Comparison of ENCODE assay signal across 4 cellular contexts in genomic region chr10:37839243-37839642, GRCh38.
TF ChIP-seq lines count a peak whose summit lies in the region.

No MANE protein-coding gene starts in this region.

TF ChIP-seq in HepG2, 621 proteins besides CTCF, POLR2A, EP300 and RAD21 (continues in another document):
- TF ChIP-seq NAIF1 (CRISPR knock-in tag; IDR thresholded peaks at IDR 0.05; ENCODE audit: borderline replicate concordance): no peak
- TF ChIP-seq ZNF513 (CRISPR knock-in tag; conservative IDR thresholded peaks at IDR 0.05): no peak

TF ChIP-seq in A549, 52 proteins besides CTCF, POLR2A, EP300 and RAD21:
- TF ChIP-seq POLR2AphosphoS2 (conservative IDR thresholded peaks at IDR 0.05; ENCODE audit: low read length) (no peak), MAFK (IDR thresholded peaks at IDR 0.05; ENCODE audit: partially characterized antibody) (peak; percentile 89), PHF8 (IDR thresholded peaks at IDR 0.05; ENCODE audit: borderline replicate concordance, low read depth) (no peak), ESRRA (IDR thresholded peaks at IDR 0.05; ENCODE audit: borderline replicate concordance, low read length) (no peak), NPAS2 (CRISPR knock-in tag; IDR thresholded peaks at IDR 0.05; ENCODE audit: borderline replicate concordance) (no peak), NFE2L2 (conservative IDR thresholded peaks at IDR 0.05; ENCODE audit: low read length) (peak; percentile 93)
TF ChIP-seq in A549: peak in this region for 2.

TF ChIP-seq in IMR-90, 13 proteins besides CTCF, POLR2A, EP300 and RAD21:
- TF ChIP-seq NFE2L2 (IDR thresholded peaks at IDR 0.05; ENCODE audit: low read depth, low read length) (peak; percentile 94), RFX5 (IDR thresholded peaks at IDR 0.05; ENCODE audit: low read depth, low read length) (no peak), MAFK (IDR thresholded peaks at IDR 0.05; ENCODE audit: low read depth, low read length) (peak; percentile 50; the same call in 1 of the 2 replicates)

TF ChIP-seq in K562, 482 proteins besides CTCF, POLR2A, EP300 and RAD21:
- TF ChIP-seq ZNF316 (IDR thresholded peaks at IDR 0.05) (peak; percentile 73), NFE2L1 (tag; IDR thresholded peaks at IDR 0.05; ENCODE audit: borderline replicate concordance, low read depth) (peak; percentile 49; the same call in 1 of the 2 replicates), XRCC4 (IDR thresholded peaks at IDR 0.05; ENCODE audit: extremely low read depth, insufficient read depth, insufficient read length) (no peak), NFE2 (IDR thresholded peaks at IDR 0.05; ENCODE audit: low read depth) (peak; percentile 71), EP400 (IDR thresholded peaks at IDR 0.05) (no peak), MAFK (IDR thresholded peaks at IDR 0.05; ENCODE audit: low read length) (peak; percentile 49; the same call in 1 of the 2 replicates), MAFF (IDR thresholded peaks at IDR 0.05; ENCODE audit: low read length) (peak; percentile 70), SMAD2 (IDR thresholded peaks at IDR 0.05; ENCODE audit: low read depth, low read length) (no peak), NEUROD1 (IDR thresholded peaks at IDR 0.05; ENCODE audit: borderline replicate concordance, low read depth, low read length, partially characterized antibody) (no peak), ZNF398 (CRISPR knock-in tag; IDR thresholded peaks at IDR 0.05) (no peak), MAFG (tag; conservative IDR thresholded peaks at IDR 0.05) (peak; percentile 67; the same call in 1 of the 2 replicates), C11orf30 (IDR thresholded peaks at IDR 0.05; ENCODE audit: low read depth) (peak; percentile 62; the same call in 1 of the 2 replicates), ZNF77 (CRISPR knock-in tag; IDR thresholded peaks at IDR 0.05) (no peak)
- TF ChIP-seq, protein P1, sequence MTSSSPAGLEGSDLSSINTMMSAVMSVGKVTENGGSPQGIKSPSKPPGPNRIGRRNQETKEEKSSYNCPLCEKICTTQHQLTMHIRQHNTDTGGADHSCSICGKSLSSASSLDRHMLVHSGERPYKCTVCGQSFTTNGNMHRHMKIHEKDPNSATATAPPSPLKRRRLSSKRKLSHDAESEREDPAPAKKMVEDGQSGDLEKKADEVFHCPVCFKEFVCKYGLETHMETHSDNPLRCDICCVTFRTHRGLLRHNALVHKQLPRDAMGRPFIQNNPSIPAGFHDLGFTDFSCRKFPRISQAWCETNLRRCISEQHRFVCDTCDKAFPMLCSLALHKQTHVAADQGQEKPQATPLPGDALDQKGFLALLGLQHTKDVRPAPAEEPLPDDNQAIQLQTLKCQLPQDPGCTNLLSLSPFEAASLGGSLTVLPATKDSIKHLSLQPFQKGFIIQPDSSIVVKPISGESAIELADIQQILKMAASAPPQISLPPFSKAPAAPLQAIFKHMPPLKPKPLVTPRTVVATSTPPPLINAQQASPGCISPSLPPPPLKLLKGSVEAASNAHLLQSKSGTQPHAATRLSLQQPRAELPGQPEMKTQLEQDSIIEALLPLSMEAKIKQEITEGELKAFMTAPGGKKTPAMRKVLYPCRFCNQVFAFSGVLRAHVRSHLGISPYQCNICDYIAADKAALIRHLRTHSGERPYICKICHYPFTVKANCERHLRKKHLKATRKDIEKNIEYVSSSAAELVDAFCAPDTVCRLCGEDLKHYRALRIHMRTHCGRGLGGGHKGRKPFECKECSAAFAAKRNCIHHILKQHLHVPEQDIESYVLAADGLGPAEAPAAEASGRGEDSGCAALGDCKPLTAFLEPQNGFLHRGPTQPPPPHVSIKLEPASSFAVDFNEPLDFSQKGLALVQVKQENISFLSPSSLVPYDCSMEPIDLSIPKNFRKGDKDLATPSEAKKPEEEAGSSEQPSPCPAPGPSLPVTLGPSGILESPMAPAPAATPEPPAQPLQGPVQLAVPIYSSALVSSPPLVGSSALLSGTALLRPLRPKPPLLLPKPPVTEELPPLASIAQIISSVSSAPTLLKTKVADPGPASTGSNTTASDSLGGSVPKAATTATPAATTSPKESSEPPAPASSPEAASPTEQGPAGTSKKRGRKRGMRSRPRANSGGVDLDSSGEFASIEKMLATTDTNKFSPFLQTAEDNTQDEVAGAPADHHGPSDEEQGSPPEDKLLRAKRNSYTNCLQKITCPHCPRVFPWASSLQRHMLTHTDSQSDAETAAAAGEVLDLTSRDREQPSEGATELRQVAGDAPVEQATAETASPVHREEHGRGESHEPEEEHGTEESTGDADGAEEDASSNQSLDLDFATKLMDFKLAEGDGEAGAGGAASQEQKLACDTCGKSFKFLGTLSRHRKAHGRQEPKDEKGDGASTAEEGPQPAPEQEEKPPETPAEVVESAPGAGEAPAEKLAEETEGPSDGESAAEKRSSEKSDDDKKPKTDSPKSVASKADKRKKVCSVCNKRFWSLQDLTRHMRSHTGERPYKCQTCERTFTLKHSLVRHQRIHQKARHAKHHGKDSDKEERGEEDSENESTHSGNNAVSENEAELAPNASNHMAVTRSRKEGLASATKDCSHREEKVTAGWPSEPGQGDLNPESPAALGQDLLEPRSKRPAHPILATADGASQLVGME (CRISPR knock-in tag; IDR thresholded peaks at IDR 0.05): no peak
TF ChIP-seq in K562: peak in this region for 7.
